In genomic region chr11:99548264-99548663, GRCh38 we compare ENCODE assay signal across 26 cellular contexts.
DNase-seq lines count a peak whose midpoint lies in the region; ATAC-seq, FAIRE-seq and TF ChIP-seq lines count a peak whose summit lies in the region.
"Had no signal": no experiment of that assay in that cellular context is flagged by ENCODE, and none has a peak within 500 bp of the region (broad histone marks: within the 10 kb centered on the region; RNA-seq: fewer than 3 reads in every experiment).

No MANE protein-coding gene starts in this region.

- H3K56ac ChIP-seq in H1 (replicated peaks; ENCODE audit: insufficient read length, low read depth, low read length) = no peak overlapping the region

- peak overlapping the region; percentile 9; the same call in 1 of the 2 replicates for H3K4me2 ChIP-seq in PC-9
- no peak overlapping the region for H3K4me2 ChIP-seq in H1 (ENCODE audit: insufficient read depth in 1 of 2, low read depth in 2 of 2, low read length in 2 of 2)
- H3K4me2 ChIP-seq: KMS-11 had no signal

- BruUV-seq in PC-9 (replicated peaks; lab: Mats Ljungman, UMichigan) = no TSS peak

- H3K36me3 ChIP-seq in PC-9 (ENCODE audit: low read depth) (no peaks in the 10 kb centered on the region), H1 (ENCODE audit: control insufficient read depth in 2 of 4, insufficient read depth in 4 of 4, low read length in 3 of 4) (no peaks in the 10 kb centered on the region), tibial artery (no peaks in the 10 kb centered on the region)
- H3K36me3 ChIP-seq: esophagus muscularis mucosa, HAP-1, left ventricle myocardium inferior, neutrophil, sigmoid colon had no signal

- no peak for TF ChIP-seq CTCF in PC-9 (conservative IDR thresholded peaks at IDR 0.05)
- no peak for TF ChIP-seq CTCF in H1 (IDR thresholded peaks at IDR 0.05; ENCODE audit: control extremely low read depth in 1 of 3, insufficient read depth in 1 of 3, low read depth in 1 of 3, low read length in 3 of 3)
- TF ChIP-seq CTCF in tibial artery (IDR thresholded peaks at IDR 0.05) = no peak

- H2BK15ac ChIP-seq in H1 (ENCODE audit: low read length) = no peak overlapping the region

- DNase-seq in H4 (ENCODE audit: low spot score) (peak; percentile 14), PC-9 (peak in 1 of 2 experiments; percentile 40), H1 (ENCODE audit: low read depth in 1 of 2, low spot score in 2 of 2) (no peak), glomerular visceral epithelial cell (ENCODE audit: extremely low spot score) (no peak), tibial artery (no peak), 8988T (no peak)
- DNase-seq: activated CD4-positive, alpha-beta memory T cell treated with anti-CD3 and anti-CD28 coated beads for 36 hours; activated CD4-positive, CD25-positive, alpha-beta regulatory T cell treated with anti-CD3 and anti-CD28 coated beads, Interleukin-2, amount 50 U/mL, for 72 hours; activated naive CD8-positive, alpha-beta T cell treated with anti-CD3 and anti-CD28 coated beads for 36 hours; CD4-positive, alpha-beta memory T cell; central memory CD4-positive, alpha-beta T cell; left ventricle myocardium inferior; NCI-H1436; SIG-M5; sigmoid colon; stimulated activated CD4-positive, alpha-beta T cell treated with anti-CD3 and anti-CD28 coated beads, Interleukin-4, amount 100 ng/mL, for 4 hours; T-cell had no signal

- no peaks in the 10 kb centered on the region for H3K9me2 ChIP-seq in PC-9 (ENCODE audit: insufficient read depth)

- TF ChIP-seq EP300 in H1 (IDR thresholded peaks at IDR 0.05; ENCODE audit: borderline replicate concordance in 1 of 2, low read depth in 2 of 2, low read length in 2 of 2) = no peak

- H2AFZ ChIP-seq in PC-9 (no peak overlapping the region), H1 (ENCODE audit: low read length) (no peak overlapping the region)

- H3K27me3 ChIP-seq in PC-9 (ENCODE audit: insufficient read depth, low read depth) = no peaks in the 10 kb centered on the region
- no peaks in the 10 kb centered on the region for H3K27me3 ChIP-seq in H1 (replicated peaks in 1 of 4; ENCODE audit: control insufficient read depth in 3 of 4, extremely low read depth in 1 of 4, insufficient read depth in 3 of 4, low read length in 3 of 4)
- H3K27me3 ChIP-seq in tibial artery = no peaks in the 10 kb centered on the region
- H3K27me3 ChIP-seq: esophagus muscularis mucosa, neutrophil, sigmoid colon had no signal

- no peak overlapping the region for H2AK5ac ChIP-seq in H1 (ENCODE audit: low read depth, low read length)

- POLR2A ChIA-PET in PC-9 (lab: Charles Lee; ENCODE audit: unreplicated experiment) = no interaction called here
- POLR2A ChIA-PET in H1 (lab: Charles Lee; ENCODE audit: partially characterized antibody) = no interaction called here

- H2BK5ac ChIP-seq in H1 (ENCODE audit: low read depth, low read length) = no peak overlapping the region

- H2BK20ac ChIP-seq in H1 (ENCODE audit: low read length) = no peak overlapping the region

- no peaks in the 10 kb centered on the region for H3K23me2 ChIP-seq in H1 (ENCODE audit: low read depth, low read length)

- H4K20me1 ChIP-seq in PC-9 (ENCODE audit: insufficient read depth) = no peaks in the 10 kb centered on the region
- no peaks in the 10 kb centered on the region for H4K20me1 ChIP-seq in H1 (replicated peaks in 1 of 2; ENCODE audit: control insufficient read depth in 1 of 2, insufficient read depth in 2 of 2, low read length in 2 of 2)

- H3K9me3 ChIP-seq in PC-9 (ENCODE audit: insufficient read depth, low read depth) = no peaks in the 10 kb centered on the region
- H3K9me3 ChIP-seq in H1 (ENCODE audit: insufficient read depth in 2 of 2, low read depth in 1 of 2, low read length in 1 of 2) = no peaks in the 10 kb centered on the region
- no peaks in the 10 kb centered on the region for H3K9me3 ChIP-seq in tibial artery
- H3K9me3 ChIP-seq: esophagus muscularis mucosa, HAP-1, left ventricle myocardium inferior, neutrophil, sigmoid colon had no signal

- no peak overlapping the region for H2BK12ac ChIP-seq in H1 (ENCODE audit: low read depth, low read length)

- no peak overlapping the region for H3K27ac ChIP-seq in PC-9
- no peak overlapping the region for H3K27ac ChIP-seq in H1 (ENCODE audit: low read depth, low read length)
- no peak overlapping the region for H3K27ac ChIP-seq in tibial artery
- H3K27ac ChIP-seq: esophagus muscularis mucosa, KMS-11, left ventricle myocardium inferior, neutrophil, sigmoid colon had no signal

- no peak overlapping the region for H3K9ac ChIP-seq in H1 (replicated peaks in 1 of 4; ENCODE audit: extremely low read depth in 1 of 4, low read depth in 3 of 4, low read length in 3 of 4)
- H3K9ac ChIP-seq: KMS-11 had no signal

- no peak overlapping the region for H3K14ac ChIP-seq in H1 (ENCODE audit: insufficient read length)

- H3K23ac ChIP-seq in H1 (ENCODE audit: insufficient read length) = no peak overlapping the region

- H3K18ac ChIP-seq in H1 (ENCODE audit: extremely low read depth, low read length) = no peak overlapping the region

- no peak overlapping the region for H4K5ac ChIP-seq in H1 (ENCODE audit: insufficient read length, low read depth, low read length)

- CTCF ChIA-PET in PC-9 (lab: Charles Lee) = no interaction called here
- CTCF ChIA-PET in H1 (lab: Charles Lee; ENCODE audit: partially characterized antibody) = no interaction called here

- no peaks in the 10 kb centered on the region for H3F3A ChIP-seq in PC-9 (ENCODE audit: insufficient read depth, low read depth)

- H3K4me3 ChIP-seq in PC-9 (no peak overlapping the region), H1 (ENCODE audit: extremely low read depth in 1 of 4, insufficient read depth in 2 of 4, low read depth in 3 of 4, low read length in 4 of 4) (no peak overlapping the region), tibial artery (no peak overlapping the region)
- H3K4me3 ChIP-seq: esophagus muscularis mucosa, HAP-1, left ventricle myocardium inferior, sigmoid colon had no signal

- ATAC-seq in HG03108 (IDR thresholded peaks at IDR 0.05; ENCODE audit: unreplicated experiment) = no peak
- ATAC-seq: Panc1; stimulated activated memory B cell treated with anti-CD40 and anti-IgM and Interleukin-4, amounts not matched to agents 10 μg/mL and 1 μg/mL and 100 μg/mL, for 72 hours; T-cell had no signal

- intact Hi-C loops in PC-9 (cut with micrococcal nuclease; ENCODE audit: unreplicated experiment) = no loop called here
- intact Hi-C loops in tibial artery (cut with DNase I; ENCODE audit: low total_unique reads) = no loop called here

- H3K4ac ChIP-seq in H1 (replicated peaks; ENCODE audit: insufficient read length, low read depth, low read length) = no peak overlapping the region

- H4K91ac ChIP-seq in H1 (replicated peaks; ENCODE audit: insufficient read length, low read length) = no peak overlapping the region

- no peak overlapping the region for H4K8ac ChIP-seq in H1 (ENCODE audit: extremely low read depth, insufficient read depth, low read length)

- no peak overlapping the region for H2BK120ac ChIP-seq in H1 (replicated peaks; ENCODE audit: low read depth, low read length)

- TF ChIP-seq POLR2A in H1 (IDR thresholded peaks at IDR 0.05; ENCODE audit: control extremely low read depth in 1 of 2, low read depth in 2 of 2, low read length in 2 of 2) = no peak

- H3K4me1 ChIP-seq in PC-9 (replicated peaks; ENCODE audit: insufficient read depth) (no peaks in the 10 kb centered on the region), H1 (replicated peaks in 1 of 4; ENCODE audit: control insufficient read depth in 3 of 4, insufficient read depth in 4 of 4, low read length in 3 of 4) (no peaks in the 10 kb centered on the region), tibial artery (no peaks in the 10 kb centered on the region)
- H3K4me1 ChIP-seq: esophagus muscularis mucosa, HAP-1, left ventricle myocardium inferior, sigmoid colon had no signal

- H3K79me2 ChIP-seq in PC-9 (ENCODE audit: low read depth) (no peaks in the 10 kb centered on the region), H1 (ENCODE audit: control insufficient read depth in 1 of 2, insufficient read depth in 2 of 2, low read length in 2 of 2) (no peaks in the 10 kb centered on the region)

- no peak for FAIRE-seq in H1 (lab: Jason Lieb, UNC)
- FAIRE-seq: astrocyte, TTC549 had no signal

- TF ChIP-seq RAD21 in H1 (IDR thresholded peaks at IDR 0.05 in 1 of 2, conservative IDR thresholded peaks at IDR 0.05 in 1 of 2; ENCODE audit: low read depth in 2 of 2, low read length in 2 of 2) = no peak

- WGBS in H1 (ENCODE audit: extremely low coverage in 1 of 2, insufficient coverage in 1 of 2, insufficient read length in 1 of 2, insufficient replicate concordance in 2 of 2, low coverage in 1 of 2, low lambda C conversion rate in 2 of 2, missing lambda C conversion rate in 1 of 2), 2 experiments = 93% methylated on average over 3 of the region's 3 CpGs; no CpG with 5 or more reads in 1 of the 2 experiments

- H3K79me1 ChIP-seq in H1 (ENCODE audit: low read depth, low read length) = no peaks in the 10 kb centered on the region

TF ChIP-seq in H1, 55 proteins besides CTCF, POLR2A, EP300 and RAD21:
- TF ChIP-seq SRF (IDR thresholded peaks at IDR 0.05; ENCODE audit: low read depth, low read length) (peak; percentile 65; the same call in 1 of the 2 replicates), SP1 (IDR thresholded peaks at IDR 0.05; ENCODE audit: low read depth, low read length) (no peak)
